In genomic region chr21:42125571-42126544, GRCh38 we compare ENCODE assay signal across 11 cellular contexts. TPM values are rescaled to one million over a fixed set of nuclear protein-coding genes. Genes with fewer than 3 reads are reported as not detected.
DNase-seq lines count a peak whose midpoint lies in the region; FAIRE-seq and TF ChIP-seq lines count a peak whose summit lies in the region.
"Had no signal": no experiment of that assay in that cellular context is flagged by ENCODE, and none has a peak within 500 bp of the region (broad histone marks: within the 10 kb centered on the region; RNA-seq: fewer than 3 reads in every experiment).

No MANE protein-coding gene starts in this region.

- no peaks in the 10 kb centered on the region for H3K4me1 Mint-ChIP-seq in Calu3 (ENCODE audit: low read depth, unreplicated experiment)

- H3K27ac ChIP-seq in BLaER1, result peak overlapping the region; percentile 78

- TF ChIP-seq CTCF in Calu3 (IDR thresholded peaks at IDR 0.05; ENCODE audit: unreplicated experiment), result no peak

- H3K36me3 ChIP-seq in BLaER1, result no peaks in the 10 kb centered on the region

- intact Hi-C loops in Calu3 (cut with micrococcal nuclease; ENCODE audit: unreplicated experiment), result no loop called here

- H3K4me3 ChIP-seq in BLaER1, result no peak overlapping the region

- no peak overlapping the region for H3K4me3 Mint-ChIP-seq in Calu3 (ENCODE audit: low read depth, unreplicated experiment)

- H3K27me3 ChIP-seq in BLaER1, result no peaks in the 10 kb centered on the region

- H3K4me2 ChIP-seq in BLaER1, result peak overlapping the region; percentile 94

- DNase-seq in HTR-8/SVneo (ENCODE audit: insufficient read length, low spot score) (peak; percentile 32), SHP77 (lab: John Stamatoyannopoulos, UW) (peak; percentile 87 to 92), kidney tubule cell (ENCODE audit: low spot score) (peak; percentile 20), GM12891 (ENCODE audit: insufficient read length, low spot score) (no peak), GM12892 (ENCODE audit: insufficient read length) (no peak), Calu3 (no peak)
- DNase-seq in activated CD8-positive, alpha-beta memory T cell treated with anti-CD3 and anti-CD28 coated beads for 24 hours, result no peak
- DNase-seq: activated effector memory CD4-positive, alpha-beta T cell treated with anti-CD3 and anti-CD28 coated beads, Interleukin-2, amount 50 U/mL, for 16 hours; NCI-H1436 had no signal

- no peak overlapping the region for H3K27ac Mint-ChIP-seq in Calu3 (ENCODE audit: unreplicated experiment)

- H3K4me1 ChIP-seq in BLaER1, result peaks cover 83% of the 10 kb centered on the region

- no peaks in the 10 kb centered on the region for H4K20me1 ChIP-seq in BLaER1

- H3K9me3 ChIP-seq in BLaER1, result no peaks in the 10 kb centered on the region

- CTCF ChIA-PET in Calu3 (lab: Charles Lee), result no interaction called here

- TF ChIP-seq POLR2A in GM12891 (IDR thresholded peaks at IDR 0.05; ENCODE audit: low read depth, low read length) (no peak), GM12892 (IDR thresholded peaks at IDR 0.05; ENCODE audit: low read depth, low read length) (no peak)

- no TSS peak for BruUV-seq in Calu3 (replicated peaks; lab: Mats Ljungman, UMichigan)

- H3K9ac ChIP-seq in BLaER1, result no peak overlapping the region

- no peaks in the 10 kb centered on the region for H3K9me3 Mint-ChIP-seq in Calu3 (ENCODE audit: low read depth, unreplicated experiment)

- H3K27me3 Mint-ChIP-seq in Calu3 (ENCODE audit: unreplicated experiment), result peaks cover 35% of the 10 kb centered on the region

- no peaks in the 10 kb centered on the region for H3K36me3 Mint-ChIP-seq in Calu3 (ENCODE audit: insufficient read depth, unreplicated experiment)

- FAIRE-seq in HTR-8/SVneo (lab: Jason Lieb, UNC), result no peak
- no peak for FAIRE-seq in GM12891 (lab: Jason Lieb, UNC)
- FAIRE-seq in GM12892 (lab: Jason Lieb, UNC), result no peak
- FAIRE-seq: GM18507 had no signal

TF ChIP-seq in GM12891, 5 proteins besides CTCF, POLR2A, EP300 and RAD21:
- TF ChIP-seq SPI1 (IDR thresholded peaks at IDR 0.05; ENCODE audit: low read depth, low read length) (no peak), TAF1 (IDR thresholded peaks at IDR 0.05; ENCODE audit: low read depth, low read length) (no peak), POU2F2 (IDR thresholded peaks at IDR 0.05; ENCODE audit: low read depth, low read length) (no peak), PAX5 (IDR thresholded peaks at IDR 0.05; ENCODE audit: insufficient read depth, low read length, severe bottlenecking) (no peak), POLR2AphosphoS5 (IDR thresholded peaks at IDR 0.05; ENCODE audit: low read depth, low read length) (no peak)

RNA-seq across cellular contexts. Expression of gene UMODL1, which starts 54.7 kb away (rescaled TPM):
- 0.19 TPM for polyA plus RNA-seq in GM12891 (2012; ENCODE audit: low read depth, missing spikeins)
- polyA plus RNA-seq in GM12892 (2012; ENCODE audit: missing spikeins), result 0.06 TPM
- 0.22 TPM in 1 of 2 replicates, not detected in the other for total RNA-seq in Calu3 (2022)

Comparison
In these comparisons a context has a peak if more than half of its experiments do, and no peak if none do; other contexts are left out.
1. DNase-seq: peak in HTR-8/SVneo (single experiment), SHP77 (2 of 2) and kidney tubule cell (single experiment); none in GM12891 (single experiment), GM12892 (single experiment), Calu3 (single experiment) and activated CD8-positive, alpha-beta memory T cell treated with anti-CD3 and anti-CD28 coated beads for 24 hours (single experiment).